1 cellular context compared by ENCODE assay signal in genomic region chr15:31293655-31294054, GRCh38.
TF ChIP-seq lines count a peak whose summit lies in the region.

No MANE protein-coding gene starts in this region.

TF ChIP-seq in HepG2, 621 proteins besides CTCF, POLR2A, EP300 and RAD21 (continued from another document and continues in another):
- TF ChIP-seq ZHX1 (CRISPR knock-in tag; IDR thresholded peaks at IDR 0.05; ENCODE audit: low read depth) (no peak), ETS1 (CRISPR knock-in tag; IDR thresholded peaks at IDR 0.05) (no peak), RAD51 (IDR thresholded peaks at IDR 0.05; ENCODE audit: borderline replicate concordance) (no peak), ETV6 (CRISPR knock-in tag; conservative IDR thresholded peaks at IDR 0.05) (no peak), ZNF800 (CRISPR knock-in tag; IDR thresholded peaks at IDR 0.05) (no peak), ONECUT2 (CRISPR knock-in tag; IDR thresholded peaks at IDR 0.05) (no peak), ZMYM4 (CRISPR knock-in tag; IDR thresholded peaks at IDR 0.05) (peak; percentile 25; the same call in 1 of the 2 replicates), ZNF790 (CRISPR knock-in tag; IDR thresholded peaks at IDR 0.05; ENCODE audit: borderline replicate concordance) (no peak), HNRNPH1 (optimal IDR thresholded peaks at IDR 0.05; ENCODE audit: low read depth, low read length) (no peak), SRSF9 (IDR thresholded peaks at IDR 0.05; ENCODE audit: borderline replicate concordance, insufficient read depth, low read depth, low read length, poor library complexity, severe bottlenecking) (no peak), STAG1 (CRISPR knock-in tag; IDR thresholded peaks at IDR 0.05) (no peak), TFAP4 (IDR thresholded peaks at IDR 0.05; ENCODE audit: borderline replicate concordance, low read depth) (no peak), SAFB2 (CRISPR knock-in tag; IDR thresholded peaks at IDR 0.05; ENCODE audit: borderline replicate concordance, low read depth) (no peak), ZNF563 (CRISPR knock-in tag; IDR thresholded peaks at IDR 0.05) (no peak), ZNF33B (CRISPR knock-in tag; IDR thresholded peaks at IDR 0.05) (no peak), ZSCAN22 (CRISPR knock-in tag; IDR thresholded peaks at IDR 0.05) (no peak), RBAK (CRISPR knock-in tag; IDR thresholded peaks at IDR 0.05) (no peak), ZNF652 (CRISPR knock-in tag; IDR thresholded peaks at IDR 0.05; ENCODE audit: borderline replicate concordance, low read depth) (no peak), GPN1 (CRISPR knock-in tag; IDR thresholded peaks at IDR 0.05; ENCODE audit: borderline replicate concordance) (no peak), CREB1 (IDR thresholded peaks at IDR 0.05) (no peak), CREB1 (CRISPR knock-in tag; IDR thresholded peaks at IDR 0.05) (peak; percentile 60; the same call in 1 of the 2 replicates), SIX1 (CRISPR knock-in tag; IDR thresholded peaks at IDR 0.05; ENCODE audit: borderline replicate concordance) (no peak), ZNF580 (CRISPR knock-in tag; IDR thresholded peaks at IDR 0.05; ENCODE audit: borderline replicate concordance, low read depth) (no peak), ZBTB33 (CRISPR knock-in tag; IDR thresholded peaks at IDR 0.05) (0 out of 2 replicates have a peak, but pooled peaks have one; percentile 19), KLF9 (CRISPR knock-in tag; IDR thresholded peaks at IDR 0.05; ENCODE audit: low read depth) (no peak), ZNF260 (CRISPR knock-in tag; IDR thresholded peaks at IDR 0.05; ENCODE audit: borderline replicate concordance, low read depth) (no peak), KLF15 (CRISPR knock-in tag; IDR thresholded peaks at IDR 0.05; ENCODE audit: borderline replicate concordance) (no peak), ZNF205 (CRISPR knock-in tag; IDR thresholded peaks at IDR 0.05) (peak; percentile 37; the same call in 1 of the 2 replicates), ZNF263 (CRISPR knock-in tag; IDR thresholded peaks at IDR 0.05) (no peak), IRF9 (CRISPR knock-in tag; IDR thresholded peaks at IDR 0.05; ENCODE audit: borderline replicate concordance) (no peak), HOXD1 (CRISPR knock-in tag; IDR thresholded peaks at IDR 0.05) (no peak), TEAD3 (CRISPR knock-in tag; optimal IDR thresholded peaks at IDR 0.05; ENCODE audit: borderline replicate concordance) (peak; percentile 75), POLR2AphosphoS2 (IDR thresholded peaks at IDR 0.05; ENCODE audit: low read depth, low read length) (no peak), ATF3 (CRISPR knock-in tag; IDR thresholded peaks at IDR 0.05) (no peak), GTF2F1 (IDR thresholded peaks at IDR 0.05; ENCODE audit: low read length) (no peak), MTF1 (CRISPR knock-in tag; IDR thresholded peaks at IDR 0.05) (no peak), NBN (conservative IDR thresholded peaks at IDR 0.05) (no peak), POLR2AphosphoS5 (IDR thresholded peaks at IDR 0.05; ENCODE audit: low read depth, low read length) (no peak), ATF5 (CRISPR knock-in tag; IDR thresholded peaks at IDR 0.05; ENCODE audit: low read depth) (no peak), MED13 (CRISPR knock-in tag; IDR thresholded peaks at IDR 0.05) (no peak), ZNF230 (CRISPR knock-in tag; IDR thresholded peaks at IDR 0.05) (no peak), NCOA5 (CRISPR knock-in tag; IDR thresholded peaks at IDR 0.05) (no peak), THAP8 (CRISPR knock-in tag; IDR thresholded peaks at IDR 0.05; ENCODE audit: borderline replicate concordance) (no peak), MXD4 (CRISPR knock-in tag; IDR thresholded peaks at IDR 0.05) (no peak; the same call in 1 of the 2 replicates), RARG (CRISPR knock-in tag; IDR thresholded peaks at IDR 0.05; ENCODE audit: low read depth) (no peak), KDM4B (CRISPR knock-in tag; IDR thresholded peaks at IDR 0.05) (peak; percentile 55; the same call in 1 of the 2 replicates), HOXA3 (CRISPR knock-in tag; IDR thresholded peaks at IDR 0.05) (peak; percentile 62; the same call in 1 of the 2 replicates), SIN3A (IDR thresholded peaks at IDR 0.05; ENCODE audit: borderline replicate concordance, low read depth, low read length) (no peak), ZNF292 (CRISPR knock-in tag; IDR thresholded peaks at IDR 0.05; ENCODE audit: borderline replicate concordance, low read depth) (no peak), MNT (IDR thresholded peaks at IDR 0.05) (no peak), ZNF639 (CRISPR knock-in tag; conservative IDR thresholded peaks at IDR 0.05) (0 out of 2 replicates have a peak, but pooled peaks have one; percentile 23), ERF (CRISPR knock-in tag; IDR thresholded peaks at IDR 0.05) (no peak), ZNF570 (CRISPR knock-in tag; IDR thresholded peaks at IDR 0.05; ENCODE audit: borderline replicate concordance) (no peak), ZNF317 (CRISPR knock-in tag; IDR thresholded peaks at IDR 0.05) (no peak), ZNF3 (CRISPR knock-in tag; IDR thresholded peaks at IDR 0.05) (no peak), SPEN (CRISPR knock-in tag; IDR thresholded peaks at IDR 0.05; ENCODE audit: low read depth) (no peak), POGZ (CRISPR knock-in tag; IDR thresholded peaks at IDR 0.05) (peak; percentile 26; the same call in 1 of the 2 replicates), NR2F6 (IDR thresholded peaks at IDR 0.05) (peak; percentile 70), NR2F6 (CRISPR knock-in tag; IDR thresholded peaks at IDR 0.05) (peak; percentile 77)
